ENCODE assay signal across 34 cellular contexts in the genomic region with DNA sequence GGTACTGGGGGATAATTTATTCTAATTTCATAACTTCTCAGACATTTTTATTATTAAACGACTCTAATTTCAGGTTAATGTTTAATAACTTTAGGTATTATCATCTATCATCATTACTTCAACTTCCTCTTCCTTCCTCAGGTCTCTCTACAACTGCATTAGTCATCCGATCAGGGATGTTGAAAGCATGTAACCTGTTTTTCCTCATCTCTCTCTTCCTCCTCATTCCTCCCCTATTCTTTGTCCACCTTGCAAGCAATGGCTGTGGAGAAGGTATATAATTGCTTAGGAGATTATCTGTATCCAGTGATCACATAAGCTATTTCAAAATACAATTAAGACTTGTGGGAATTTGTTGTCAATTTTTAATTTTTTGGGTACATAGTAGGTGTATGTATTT.
"Had no signal": no experiment of that assay in that cellular context is flagged by ENCODE, and none has a peak within 500 bp of the region (broad histone marks: within the 10 kb centered on the region; RNA-seq: fewer than 3 reads in every experiment).

No MANE protein-coding gene starts in this region.

- ATAC-seq: activated CD8-positive, alpha-beta T cell treated with anti-CD3 and anti-CD28 coated beads for 36 hours; activated naive CD4-positive, alpha-beta T cell treated with anti-CD3 and anti-CD28 coated beads, Interleukin-2, amount 50 U/mL, for 72 hours; activated T-cell treated with anti-CD3 and anti-CD28 coated beads, Interleukin-2, amount 50 U/mL, for 4 hours; activated T-cell treated with anti-CD3 and anti-CD28 coated beads, Interleukin-2, amount 50 U/mL, for 72 hours; activated T-helper 17 cell treated with anti-CD3 and anti-CD28 coated beads, Interleukin-2, amount 50 U/mL, for 72 hours had no signal

- H3K27me3 Mint-ChIP-seq: activated B cell treated with CpG ODN at 0.5 μM for 24 hours; activated CD4-positive, alpha-beta memory T cell treated with anti-CD3 and anti-CD28 coated beads for 36 hours; activated CD4-positive, alpha-beta T cell treated with anti-CD3 and anti-CD28 coated beads, Interleukin-2, amount 10 ng/mL, durations not matched to agents 24 days and 14 days; activated CD8-positive, alpha-beta T cell treated with anti-CD3 and anti-CD28 coated beads for 36 hours; activated naive CD8-positive, alpha-beta T cell treated with anti-CD3 and anti-CD28 coated beads for 36 hours; activated T-helper 17 cell treated with anti-CD3 and anti-CD28 coated beads, Interleukin-2, amount 50 U/mL, for 72 hours; brain had no signal

- H3K27me3 ChIP-seq: adrenal gland had no signal

- H3K4me3 Mint-ChIP-seq: activated B cell treated with CpG ODN at 0.5 μM for 24 hours; activated CD4-positive, alpha-beta memory T cell treated with anti-CD3 and anti-CD28 coated beads for 36 hours; activated CD4-positive, alpha-beta T cell treated with anti-CD3 and anti-CD28 coated beads, Interleukin-2, amount 10 ng/mL, durations not matched to agents 24 days and 14 days; activated CD8-positive, alpha-beta T cell treated with anti-CD3 and anti-CD28 coated beads for 36 hours; activated naive CD4-positive, alpha-beta T cell treated with anti-CD3 and anti-CD28 coated beads for 36 hours; activated naive CD8-positive, alpha-beta T cell treated with anti-CD3 and anti-CD28 coated beads for 36 hours; activated T-cell treated with anti-CD3 and anti-CD28 coated beads, Interleukin-2, amount 50 U/mL, for 4 hours; activated T-cell treated with anti-CD3 and anti-CD28 coated beads, Interleukin-2, amount 50 U/mL, for 72 hours; activated T-helper 1 cell treated with anti-CD3 and anti-CD28 coated beads, Interleukin-12 subunit alpha, Interleukin-12 subunit beta, Interleukin-2, Interleukin-4 antibody, amounts not matched to agents 30 ng/mL and 10 ng/mL and 1 ng/mL, durations not matched to agents 14 hours and 24 hours and 36 hours; activated T-helper 17 cell treated with anti-CD3 and anti-CD28 coated beads, Interleukin-2, amount 50 U/mL, for 72 hours; brain; T-helper 1 cell treated with Interleukin-12 subunit alpha and Interleukin-12 subunit beta and Interleukin-4 antibody, amounts not matched to agents 30 μg/mL and 1 μg/mL, for 36 hours; T-helper 2 cell treated with Interferon-gamma antibody and Interleukin-4, amounts not matched to agents 5 μg/mL and 100 μg/mL, for 36 hours had no signal

- H3K9me3 Mint-ChIP-seq: activated B cell treated with CpG ODN at 0.5 μM for 24 hours; activated T-cell treated with anti-CD3 and anti-CD28 coated beads, Interleukin-2, amount 50 U/mL, for 4 hours; T-helper 2 cell treated with Interferon-gamma antibody and Interleukin-4, amounts not matched to agents 5 μg/mL and 100 μg/mL, for 36 hours had no signal

- H3K4me1 ChIP-seq: adrenal gland had no signal

- H3K27ac ChIP-seq: adrenal gland, VCaP had no signal

- H3K4me1 Mint-ChIP-seq: activated B cell treated with CpG ODN at 0.5 μM for 24 hours; activated CD4-positive, alpha-beta T cell treated with anti-CD3 and anti-CD28 coated beads, Interleukin-2, amount 10 ng/mL, durations not matched to agents 24 days and 14 days; activated naive CD8-positive, alpha-beta T cell treated with anti-CD3 and anti-CD28 coated beads for 36 hours; activated T-helper 17 cell treated with anti-CD3 and anti-CD28 coated beads, Interleukin-2, amount 50 U/mL, for 72 hours; brain had no signal

- H3K27ac Mint-ChIP-seq: activated B cell treated with CpG ODN at 0.5 μM for 24 hours; activated CD4-positive, alpha-beta memory T cell treated with anti-CD3 and anti-CD28 coated beads for 36 hours; activated CD4-positive, alpha-beta T cell treated with anti-CD3 and anti-CD28 coated beads, Interleukin-2, amount 10 ng/mL, durations not matched to agents 24 days and 14 days; activated CD8-positive, alpha-beta T cell treated with anti-CD3 and anti-CD28 coated beads for 36 hours; activated naive CD4-positive, alpha-beta T cell treated with anti-CD3 and anti-CD28 coated beads for 36 hours; activated naive CD4-positive, alpha-beta T cell treated with anti-CD3 and anti-CD28 coated beads, Interleukin-2, amount 50 U/mL, for 72 hours; activated naive CD8-positive, alpha-beta T cell treated with anti-CD3 and anti-CD28 coated beads for 36 hours; activated T-cell treated with anti-CD3 and anti-CD28 coated beads, Interleukin-2, amount 50 U/mL, for 72 hours; activated T-helper 1 cell treated with anti-CD3 and anti-CD28 coated beads, Interleukin-12 subunit alpha, Interleukin-12 subunit beta, Interleukin-2, Interleukin-4 antibody, amounts not matched to agents 30 ng/mL and 10 ng/mL and 1 ng/mL, durations not matched to agents 14 hours and 24 hours and 36 hours; activated T-helper 17 cell treated with anti-CD3 and anti-CD28 coated beads, Interleukin-2, amount 50 U/mL, for 72 hours; brain; T-helper 1 cell treated with Interleukin-12 subunit alpha and Interleukin-12 subunit beta and Interleukin-4 antibody, amounts not matched to agents 30 μg/mL and 1 μg/mL, for 36 hours; T-helper 2 cell treated with Interferon-gamma antibody and Interleukin-4, amounts not matched to agents 5 μg/mL and 100 μg/mL, for 36 hours had no signal

- H3K9me3 ChIP-seq: adrenal gland had no signal

- DNase-seq: activated B cell treated with CpG ODN at 0.5 μM for 24 hours; activated CD4-positive, alpha-beta memory T cell treated with anti-CD3 and anti-CD28 coated beads for 36 hours; activated CD4-positive, alpha-beta T cell treated with anti-CD3 and anti-CD28 coated beads for 4 hours; activated CD4-positive, alpha-beta T cell treated with anti-CD3 and anti-CD28 coated beads, Interleukin-2, amount 10 ng/mL, durations not matched to agents 24 days and 14 days; activated CD4-positive, alpha-beta T cell treated with anti-CD3 and anti-CD28 coated beads, Interleukin-2, amount 50 U/mL, for 1 hour; activated CD4-positive, alpha-beta T cell treated with anti-CD3 and anti-CD28 coated beads, Interleukin-2, amount 50 U/mL, for 4 hours; activated CD4-positive, CD25-positive, alpha-beta regulatory T cell treated with anti-CD3 and anti-CD28 coated beads, Interleukin-2, amount 50 U/mL, for 72 hours; activated CD8-positive, alpha-beta memory T cell treated with anti-CD3 and anti-CD28 coated beads, Interleukin-2, amount 50 U/mL, for 4 hours; activated CD8-positive, alpha-beta T cell treated with anti-CD3 and anti-CD28 coated beads for 36 hours; activated effector memory CD4-positive, alpha-beta T cell treated with anti-CD3 and anti-CD28 coated beads, Interleukin-2, amount 50 U/mL, for 16 hours; activated gamma-delta T cell treated with Interleukin-2 at 50 U/mL for 16 hours; activated naive CD4-positive, alpha-beta T cell; activated naive CD4-positive, alpha-beta T cell treated with anti-CD3 and anti-CD28 coated beads for 36 hours; activated naive CD4-positive, alpha-beta T cell treated with anti-CD3 and anti-CD28 coated beads, Interleukin-2, amount 50 U/mL, for 16 hours; activated naive CD8-positive, alpha-beta T cell treated with anti-CD3 and anti-CD28 coated beads for 36 hours; activated T-cell treated with anti-CD3 and anti-CD28 coated beads for 4 hours; activated T-cell treated with anti-CD3 and anti-CD28 coated beads, Interleukin-2, amount 50 U/mL, for 1 hour; activated T-cell treated with anti-CD3 and anti-CD28 coated beads, Interleukin-2, amount 50 U/mL, for 4 hours; activated T-cell treated with anti-CD3 and anti-CD28 coated beads, Interleukin-2, amount 50 U/mL, for 72 hours; adrenal gland; amniotic stem cell; aorta; central memory CD4-positive, alpha-beta T cell; T-helper 1 cell; T-helper 2 cell; T-helper 9 cell had no signal

- H3K36me3 Mint-ChIP-seq: activated CD4-positive, alpha-beta memory T cell treated with anti-CD3 and anti-CD28 coated beads for 36 hours; activated naive CD4-positive, alpha-beta T cell treated with anti-CD3 and anti-CD28 coated beads, Interleukin-2, amount 50 U/mL, for 72 hours; activated naive CD8-positive, alpha-beta T cell treated with anti-CD3 and anti-CD28 coated beads for 36 hours; brain had no signal

- H3K36me3 ChIP-seq: adrenal gland had no signal

- FAIRE-seq: TTC549 had no signal

- H3K4me3 ChIP-seq: adrenal gland had no signal
